In the genomic region with DNA sequence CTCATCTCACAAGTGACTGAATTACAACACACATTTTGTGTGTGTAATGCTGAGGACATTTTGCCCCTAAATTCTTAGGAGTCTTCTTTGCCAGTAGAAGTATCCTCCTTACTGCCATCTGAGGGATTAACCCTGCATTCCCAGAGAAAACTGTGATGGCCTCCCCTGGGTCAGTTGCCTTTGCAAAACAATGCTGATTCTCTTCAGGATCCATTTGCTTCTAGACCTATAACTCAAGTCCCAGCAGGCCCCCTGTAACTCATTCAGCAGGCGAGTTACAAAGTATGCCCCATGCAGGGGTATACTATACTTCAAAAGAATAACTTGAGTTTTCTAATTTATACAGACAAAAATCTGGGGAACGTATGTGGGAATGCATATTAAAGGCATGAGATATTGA, we compare ENCODE assay signal across 1 cellular context.
TF ChIP-seq lines count a peak whose summit lies in the region.

No MANE protein-coding gene starts in this region.

TF ChIP-seq in H1, 55 proteins besides CTCF, POLR2A, EP300 and RAD21:
- TF ChIP-seq YY1 (IDR thresholded peaks at IDR 0.05; ENCODE audit: low read depth, low read length) (peak; percentile 76), TEAD4 (IDR thresholded peaks at IDR 0.05; ENCODE audit: low read depth, low read length) (peak; percentile 59; the same call in 1 of the 2 replicates), SP4 (IDR thresholded peaks at IDR 0.05; ENCODE audit: low read length) (no peak), CHD1 (IDR thresholded peaks at IDR 0.05; ENCODE audit: low read depth, low read length) (no peak), BCL11A (IDR thresholded peaks at IDR 0.05; ENCODE audit: low read depth in 2 of 2, low read length in 2 of 2) (peak in 1 of 2 experiments; percentile 60), CTBP2 (IDR thresholded peaks at IDR 0.05; ENCODE audit: borderline replicate concordance, insufficient read depth, insufficient read length, low read length) (no peak), TBP (IDR thresholded peaks at IDR 0.05; ENCODE audit: low read depth, low read length) (no peak), CHD2 (IDR thresholded peaks at IDR 0.05; ENCODE audit: low read length) (no peak), KDM4A (IDR thresholded peaks at IDR 0.05; ENCODE audit: low read depth, low read length, severe bottlenecking) (no peak), BRCA1 (IDR thresholded peaks at IDR 0.05; ENCODE audit: low read depth, low read length) (no peak), HDAC2 (IDR thresholded peaks at IDR 0.05; ENCODE audit: borderline replicate concordance in 1 of 2, low read depth in 2 of 2, low read length in 2 of 2) (0 out of 4 replicates have a peak, but pooled peaks have one; percentile 27), PHF8 (conservative IDR thresholded peaks at IDR 0.05; ENCODE audit: low read depth, low read length) (no peak), ASH2L (IDR thresholded peaks at IDR 0.05; ENCODE audit: low read length) (no peak), POLR2AphosphoS5 (IDR thresholded peaks at IDR 0.05; ENCODE audit: low read depth, low read length) (no peak), FOSL1 (IDR thresholded peaks at IDR 0.05; ENCODE audit: insufficient read depth, low read depth, low read length) (no peak), BACH1 (IDR thresholded peaks at IDR 0.05; ENCODE audit: low read length) (no peak), NANOG (IDR thresholded peaks at IDR 0.05; ENCODE audit: insufficient read depth, low read depth, low read length, poor library complexity, severe bottlenecking) (peak; percentile 85)
- TF ChIP-seq, protein P1, sequence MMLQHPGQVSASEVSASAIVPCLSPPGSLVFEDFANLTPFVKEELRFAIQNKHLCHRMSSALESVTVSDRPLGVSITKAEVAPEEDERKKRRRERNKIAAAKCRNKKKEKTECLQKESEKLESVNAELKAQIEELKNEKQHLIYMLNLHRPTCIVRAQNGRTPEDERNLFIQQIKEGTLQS (IDR thresholded peaks at IDR 0.05; ENCODE audit: insufficient read depth, low read depth, low read length) = no peak
- TF ChIP-seq, protein P2, sequence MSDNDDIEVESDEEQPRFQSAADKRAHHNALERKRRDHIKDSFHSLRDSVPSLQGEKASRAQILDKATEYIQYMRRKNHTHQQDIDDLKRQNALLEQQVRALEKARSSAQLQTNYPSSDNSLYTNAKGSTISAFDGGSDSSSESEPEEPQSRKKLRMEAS (IDR thresholded peaks at IDR 0.05) = no peak
